20 cellular contexts compared by ENCODE assay signal in the genomic region with DNA sequence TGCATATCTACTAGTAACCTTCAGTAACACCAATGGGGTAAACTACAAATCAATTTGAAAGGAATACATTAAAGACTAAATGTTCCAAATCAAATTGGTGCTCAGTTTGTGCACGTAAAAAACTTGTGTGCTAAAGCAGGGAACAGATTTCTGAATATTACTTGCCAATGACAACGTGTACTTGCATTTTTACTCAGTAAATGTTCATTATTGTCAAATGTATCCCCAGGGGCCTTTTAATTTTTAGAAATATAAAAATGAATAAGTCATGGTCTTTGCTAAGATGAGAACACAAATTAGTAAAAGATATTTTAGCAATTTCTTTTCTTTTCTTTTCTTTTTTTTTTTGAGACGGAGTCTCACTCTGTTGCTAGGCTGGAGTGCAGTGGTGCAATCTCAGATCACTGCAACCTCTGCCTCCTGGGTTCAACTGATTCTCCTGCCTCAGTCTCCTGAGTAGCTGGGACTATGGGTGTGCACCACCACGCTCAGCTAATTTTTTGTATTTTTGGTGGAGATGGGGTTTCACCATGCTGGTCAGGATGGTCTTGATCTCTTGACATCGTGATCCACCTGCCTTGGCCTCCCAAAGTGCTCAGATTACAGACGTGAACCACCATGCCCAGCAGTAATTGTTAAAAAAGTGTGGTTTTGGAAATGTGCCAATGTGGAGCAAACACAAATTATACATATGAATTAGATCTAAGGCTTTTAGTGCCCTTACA. TPM values are rescaled to one million over a fixed set of nuclear protein-coding genes. Genes with fewer than 3 reads are reported as not detected.
A peak's percentile ranks its signal among the peaks of the same experiment; 100 is the strongest.
DNase-seq lines count a peak whose midpoint lies in the region; ATAC-seq and TF ChIP-seq lines count a peak whose summit lies in the region.
"Had no signal": no experiment of that assay in that cellular context is flagged by ENCODE, and none has a peak within 500 bp of the region (broad histone marks: within the 10 kb centered on the region; RNA-seq: fewer than 3 reads in every experiment).

No MANE protein-coding gene starts in this region.

- H2AK9ac ChIP-seq in IMR-90 (replicated peaks; ENCODE audit: low read depth, low read length, poor library complexity) = no peak overlapping the region

- peaks cover 54% of the 10 kb centered on the region for H3K4me1 ChIP-seq in ACC112 (ENCODE audit: control insufficient read depth, insufficient read depth, low read length, unreplicated experiment)
- H3K4me1 ChIP-seq in IMR-90 (ENCODE audit: control insufficient read depth, insufficient read depth, low read length) = peaks cover 6% of the 10 kb centered on the region; the same call in 1 of the 2 replicates
- peaks cover 0 to 7% (median 2%) of the 10 kb centered on the region in 4 donors for H3K4me1 ChIP-seq in esophagus muscularis mucosa
- H3K4me1 ChIP-seq: upper lobe of right lung had no signal

- TF ChIP-seq CTCF in Calu3 (IDR thresholded peaks at IDR 0.05; ENCODE audit: unreplicated experiment) (no peak), IMR-90 (conservative IDR thresholded peaks at IDR 0.05; ENCODE audit: low read depth, low read length) (no peak), activated B cell treated with CpG ODN at 0.5 μM for 24 hours (IDR thresholded peaks at IDR 0.05) (no peak), esophagus muscularis mucosa (IDR thresholded peaks at IDR 0.05) (no peak)

- DNase-seq in Calu3 = no peak
- DNase-seq in IMR-90 = no peak
- no peak for DNase-seq in activated B cell treated with CpG ODN at 0.5 μM for 24 hours
- no peak for DNase-seq in esophagus muscularis mucosa (ENCODE audit: extremely low spot score)
- no peak for DNase-seq in left ventricle myocardium superior
- DNase-seq: activated CD8-positive, alpha-beta T cell treated with anti-CD3 and anti-CD28 coated beads for 36 hours; H9; kidney glomerular epithelial cell; mesendoderm; naive thymus-derived CD8-positive, alpha-beta T cell; NCI-H2107; NCI-H526 treated with DMSO at 0.1 percent for 48 hours; upper lobe of right lung had no signal

- no peak overlapping the region for H3K56ac ChIP-seq in IMR-90 (ENCODE audit: extremely low read depth, insufficient read depth, low read length)

- H4K5ac ChIP-seq in IMR-90 (ENCODE audit: low read depth, low read length) = no peak overlapping the region

- H4K20me1 ChIP-seq in IMR-90 (ENCODE audit: insufficient read depth, low read length) = no peaks in the 10 kb centered on the region

- no peaks in the 10 kb centered on the region; a peak in 1 of 4 replicates for H3K79me1 ChIP-seq in IMR-90 (ENCODE audit: low read depth in 1 of 2, low read length in 2 of 2)

- H3K27me3 Mint-ChIP-seq in Calu3 (ENCODE audit: unreplicated experiment) = no peaks in the 10 kb centered on the region
- H3K27me3 Mint-ChIP-seq in activated B cell treated with CpG ODN at 0.5 μM for 24 hours = no peaks in the 10 kb centered on the region

- in situ Hi-C loops in IMR-90 (cut with MboI; ENCODE audit: low sequenced_read_pairs) = no loop called here

- no CpG with 5 or more reads among the region's 6 CpGs for WGBS in IMR-90 (ENCODE audit: extremely low coverage in 2 of 2, insufficient read length in 1 of 2), 2 experiments
- WGBS in esophagus muscularis mucosa = 85% methylated on average over 6 of the region's 6 CpGs

- no peak for ATAC-seq in IMR-90 (ENCODE audit: low read depth)
- ATAC-seq in activated B cell treated with CpG ODN at 0.5 μM for 24 hours (ENCODE audit: low read depth) = no peak
- ATAC-seq in HG03280 (IDR thresholded peaks at IDR 0.05; ENCODE audit: unreplicated experiment) = no peak
- ATAC-seq in left ventricle myocardium superior = no peak
- ATAC-seq: naive thymus-derived CD8-positive, alpha-beta T cell; upper lobe of right lung; WTC11 had no signal

- no peak overlapping the region for H3K18ac ChIP-seq in IMR-90 (ENCODE audit: low read depth, low read length)

- H4K8ac ChIP-seq in IMR-90 (ENCODE audit: low read depth in 2 of 2, low read length in 2 of 2) = peak overlapping the region in 1 of 2 experiments; percentile 37; a peak in 1 of 4 replicates

- no peak for TF ChIP-seq RAD21 in IMR-90 (IDR thresholded peaks at IDR 0.05; ENCODE audit: low read length)

- H3K4me1 Mint-ChIP-seq in Calu3 (ENCODE audit: low read depth, unreplicated experiment) (peaks cover 54% of the 10 kb centered on the region), activated B cell treated with CpG ODN at 0.5 μM for 24 hours (peaks cover 26% of the 10 kb centered on the region)
- H3K4me1 Mint-ChIP-seq: H9, WTC11 had no signal

- H3K4me3 Mint-ChIP-seq in Calu3 (ENCODE audit: low read depth, unreplicated experiment) (peak overlapping the region; percentile 17), activated B cell treated with CpG ODN at 0.5 μM for 24 hours (no peak overlapping the region)
- H3K4me3 Mint-ChIP-seq: H9; T-helper 2 cell treated with Interferon-gamma antibody and Interleukin-4, amounts not matched to agents 5 μg/mL and 100 μg/mL, for 36 hours; WTC11 had no signal

- H3K27ac ChIP-seq in ACC112 (ENCODE audit: low read depth, low read length) (peak overlapping the region; percentile 88), IMR-90 (ENCODE audit: insufficient read depth, low read length) (no peak overlapping the region), esophagus muscularis mucosa (replicated peaks in 1 of 4) (no peak overlapping the region)
- H3K27ac ChIP-seq: cardiac muscle cell, HL-60, SK-N-MC, upper lobe of right lung had no signal

- 0 out of 3 replicates have a peak overlapping the region, but pooled peaks have one; percentile 11 for H2BK15ac ChIP-seq in IMR-90 (ENCODE audit: low read depth, low read length)

- peak overlapping the region; percentile 57; the same call in 1 of the 2 replicates for H3K4ac ChIP-seq in IMR-90 (ENCODE audit: low read depth, low read length)

- H4K91ac ChIP-seq in IMR-90 (ENCODE audit: insufficient read depth, low read depth, low read length) = no peak overlapping the region

- no TSS peak for BruUV-seq in Calu3 (replicated peaks; lab: Mats Ljungman, UMichigan)
- no TSS peak for BruUV-seq in IMR-90 (replicated peaks; lab: Mats Ljungman, UMichigan)

- POLR2A ChIA-PET in IMR-90 (lab: Charles Lee; ENCODE audit: unreplicated experiment) (no interaction called here), activated B cell treated with CpG ODN at 0.5 μM for 24 hours (lab: Charles Lee) (interaction anchor here (0.6 to 2.7 kb wide), 10 partner anchors 9 to 68 kb away, joined by 3 to 46 read pairs (median 4); a partner anchor contains a TSS)

- H3K9me3 Mint-ChIP-seq in Calu3 (ENCODE audit: low read depth, unreplicated experiment) (no peaks in the 10 kb centered on the region), activated B cell treated with CpG ODN at 0.5 μM for 24 hours (no peaks in the 10 kb centered on the region)
- H3K9me3 Mint-ChIP-seq: activated CD8-positive, alpha-beta T cell treated with anti-CD3 and anti-CD28 coated beads for 36 hours; H9; naive thymus-derived CD8-positive, alpha-beta T cell; T-helper 2 cell treated with Interferon-gamma antibody and Interleukin-4, amounts not matched to agents 5 μg/mL and 100 μg/mL, for 36 hours; WTC11 had no signal

- H3K36me3 ChIP-seq in ACC112 (ENCODE audit: insufficient read depth, low read length) = no peaks in the 10 kb centered on the region
- H3K36me3 ChIP-seq in IMR-90 (ENCODE audit: control insufficient read depth, insufficient read depth, low read length) = no peaks in the 10 kb centered on the region
- H3K36me3 ChIP-seq in esophagus muscularis mucosa = no peaks in the 10 kb centered on the region
- H3K36me3 ChIP-seq: cardiac muscle cell, upper lobe of right lung had no signal

- no peak overlapping the region for H3K4me2 ChIP-seq in IMR-90 (ENCODE audit: low read depth, low read length)

- no peak overlapping the region for H3K14ac ChIP-seq in IMR-90 (replicated peaks; ENCODE audit: low read depth, low read length)

- CTCF ChIA-PET in Calu3 (lab: Charles Lee) = interaction anchor here (0.7 to 1.9 kb wide), 4 partner anchors 14 to 113 kb away, joined by 3 to 9 read pairs (median 4); no protein-coding TSS in a partner anchor
- CTCF ChIA-PET in IMR-90 (lab: Yijun Ruan, JAX) = no interaction called here
- CTCF ChIA-PET in activated B cell treated with CpG ODN at 0.5 μM for 24 hours (lab: Charles Lee) = interaction anchor here (0.9 to 1.4 kb wide), 4 partner anchors 14 to 117 kb away, joined by 3 to 6 read pairs (median 4); no protein-coding TSS in a partner anchor

- H2BK5ac ChIP-seq in IMR-90 (ENCODE audit: low read depth, low read length, poor library complexity, severe bottlenecking) = peak overlapping the region; percentile 8

- H3K27me3 ChIP-seq in ACC112 (ENCODE audit: insufficient read depth, low read length) (no peaks in the 10 kb centered on the region), IMR-90 (ENCODE audit: control insufficient read depth, insufficient read depth, low read length) (no peaks in the 10 kb centered on the region), esophagus muscularis mucosa (no peaks in the 10 kb centered on the region)
- H3K27me3 ChIP-seq: cardiac muscle cell, upper lobe of right lung had no signal

- H2AK5ac ChIP-seq in IMR-90 (ENCODE audit: low read depth, low read length) = no peak overlapping the region

- H3K36me3 Mint-ChIP-seq in Calu3 (ENCODE audit: insufficient read depth, unreplicated experiment) (peaks cover 10% of the 10 kb centered on the region), activated B cell treated with CpG ODN at 0.5 μM for 24 hours (ENCODE audit: low read depth) (no peaks in the 10 kb centered on the region)
- H3K36me3 Mint-ChIP-seq: naive thymus-derived CD8-positive, alpha-beta T cell; WTC11 had no signal

- H2AFZ ChIP-seq in ACC112 (ENCODE audit: low read length, unreplicated experiment) (no peak overlapping the region), IMR-90 (replicated peaks; ENCODE audit: low read length, poor library complexity) (no peak overlapping the region)

- peaks cover 2% of the 10 kb centered on the region for H3K9me1 ChIP-seq in IMR-90 (ENCODE audit: insufficient read depth, low read length)

- H3K23ac ChIP-seq in IMR-90 (ENCODE audit: low read depth, low read length) = no peak overlapping the region

- intact Hi-C loops in Calu3 (cut with micrococcal nuclease; ENCODE audit: unreplicated experiment) = loop anchor here (1.0 kb wide), 1 partner anchor 48 kb away; no protein-coding TSS in a partner anchor
- intact Hi-C loops in IMR-90 (cut with micrococcal nuclease) = loop anchor here (5.0 to 10.0 kb wide), 3 partner anchors 40 to 1782 kb away; no protein-coding TSS in a partner anchor
- intact Hi-C loops in activated B cell treated with CpG ODN at 0.5 μM for 24 hours (cut with micrococcal nuclease) = loop anchor here (1.0 kb wide), 4 partner anchors 34 to 115 kb away; a partner anchor contains a TSS
- intact Hi-C loops in esophagus muscularis mucosa (cut with DNase I) = no loop called here
- intact Hi-C loops in left ventricle myocardium superior (cut with micrococcal nuclease) = no loop called here

- no peaks in the 10 kb centered on the region for H3K79me2 ChIP-seq in ACC112 (ENCODE audit: control insufficient read depth, insufficient read depth, low read length, unreplicated experiment)

- dilution Hi-C loops in IMR-90 (cut with HindIII; ENCODE audit: low sequenced_read_pairs, unreplicated experiment) = no loop called here

- H3K9me3 ChIP-seq in IMR-90 (ENCODE audit: control insufficient read depth, insufficient read depth, low read length) (no peaks in the 10 kb centered on the region), esophagus muscularis mucosa (no peaks in the 10 kb centered on the region)
- H3K9me3 ChIP-seq: upper lobe of right lung had no signal

- no peak overlapping the region for H2BK120ac ChIP-seq in IMR-90 (ENCODE audit: low read depth, low read length)

- TF ChIP-seq POLR2A in IMR-90 (IDR thresholded peaks at IDR 0.05; ENCODE audit: low read depth, low read length) = no peak
- no peak for TF ChIP-seq POLR2A in esophagus muscularis mucosa (IDR thresholded peaks at IDR 0.05; ENCODE audit: low read depth)

- no peak overlapping the region for H3K4me3 ChIP-seq in ACC112 (ENCODE audit: low read depth, low read length)
- H3K4me3 ChIP-seq in IMR-90 (ENCODE audit: insufficient read depth, low read depth, low read length) = no peak overlapping the region
- no peak overlapping the region for H3K4me3 ChIP-seq in esophagus muscularis mucosa
- H3K4me3 ChIP-seq: cardiac muscle cell, SK-N-MC, upper lobe of right lung had no signal

- no peak for TF ChIP-seq EP300 in esophagus muscularis mucosa (IDR thresholded peaks at IDR 0.05)

- H3K9ac ChIP-seq in IMR-90 (ENCODE audit: low read depth, low read length) = no peak overlapping the region

- no peak overlapping the region for H2BK20ac ChIP-seq in IMR-90 (ENCODE audit: low read depth, low read length)

- H3K27ac Mint-ChIP-seq in Calu3 (ENCODE audit: unreplicated experiment) = peak overlapping the region; percentile 85
- H3K27ac Mint-ChIP-seq in activated B cell treated with CpG ODN at 0.5 μM for 24 hours = peak overlapping the region; percentile 50
- H3K27ac Mint-ChIP-seq: H9; naive thymus-derived CD8-positive, alpha-beta T cell; T-helper 2 cell treated with Interferon-gamma antibody and Interleukin-4, amounts not matched to agents 5 μg/mL and 100 μg/mL, for 36 hours; WTC11 had no signal

RNA-seq across cellular contexts. Expression of a gene that starts 52.6 kb away (rescaled TPM):
- total RNA-seq in Calu3 (2022) (56.1 and 75.4 TPM in 2 replicates), IMR-90 (2012; rRNA removed) (14.0 and 26.9 TPM in 2 replicates), activated B cell treated with CpG ODN at 0.5 μM for 24 hours (68.5 and 69.9 TPM in 2 replicates), esophagus muscularis mucosa (1 to 10 TPM in 1 of 4 donors, under 1 TPM in 3; 0.42 to 1.3 (median 0.79) TPM), left ventricle myocardium superior (0.20 TPM)
- polyA plus RNA-seq in IMR-90 (2012; rRNA removed) = 25.9 and 30.1 TPM in 2 replicates
- 4.3 and 12.5 TPM in 2 replicates for polyA plus RNA-seq in IMR-90 (2012; cell fraction: cytosol; rRNA removed)
- polyA plus RNA-seq in IMR-90 (2012; cell fraction: nucleus; rRNA removed; ENCODE audit: low replicate concordance) = 7.2 and 17.3 TPM in 2 replicates

Comparison
In these comparisons a context has a peak if more than half of its experiments do, and no peak if none do; other contexts are left out.
1. intact Hi-C loops: an anchor here in Calu3 (1.0 kb wide), IMR-90 (5.0 to 10.0 kb wide) and activated B cell treated with CpG ODN at 0.5 μM for 24 hours (1.0 kb wide); none called in esophagus muscularis mucosa and left ventricle myocardium superior.